17 cellular contexts compared by ENCODE assay signal in the genomic region with DNA sequence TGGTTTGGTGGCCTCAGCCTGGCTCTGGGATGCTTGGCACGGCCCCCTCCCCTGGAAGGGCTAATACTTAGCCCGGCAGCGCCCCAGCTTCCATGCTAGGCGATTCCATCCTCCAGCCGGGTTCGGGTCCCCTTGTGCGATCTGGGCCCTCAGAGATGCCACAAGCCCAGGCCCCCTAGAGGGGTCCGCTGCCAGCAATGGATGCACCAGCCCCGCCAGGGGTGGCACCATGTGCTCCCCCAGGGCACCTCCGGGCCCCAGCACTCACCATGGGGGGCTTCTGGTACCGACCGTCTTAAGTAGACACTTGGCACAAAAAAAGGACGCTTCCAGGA.
"Had no signal": no experiment of that assay in that cellular context is flagged by ENCODE, and none has a peak within 500 bp of the region (broad histone marks: within the 10 kb centered on the region; RNA-seq: fewer than 3 reads in every experiment).

No MANE protein-coding gene starts in this region.

- H3K9me3 ChIP-seq: gastrocnemius medialis, ovary, thoracic aorta, tibial nerve, upper lobe of left lung, uterus had no signal

- H3K36me3 ChIP-seq: gastrocnemius medialis, ovary, thoracic aorta, upper lobe of left lung, uterus had no signal

- H3K27me3 ChIP-seq: ovary, uterus had no signal

- H3K4me3 ChIP-seq: gastrocnemius medialis, ovary, thoracic aorta, tibial nerve, upper lobe of left lung, uterus had no signal

- DNase-seq: cortex of kidney; foreskin fibroblast; gastrocnemius medialis; mammary epithelial cell; mesendoderm; naive thymus-derived CD8-positive, alpha-beta T cell; nephron progenitor cell; nucleus accumbens; retina; stimulated activated CD4-positive, alpha-beta T cell treated with anti-CD3 and anti-CD28 coated beads, Interleukin-4, amount 100 ng/mL, for 4 hours; stimulated activated naive B cell treated with anti-CD40 and anti-IgM and Interleukin-4, amounts not matched to agents 10 μg/mL and 1 μg/mL and 100 μg/mL, for 72 hours had no signal

- H3K27ac ChIP-seq: epithelial cell of prostate, gastrocnemius medialis, ovary, thoracic aorta, tibial nerve, upper lobe of left lung, uterus had no signal
